Comparison of ENCODE assay signal across 22 cellular contexts in genomic region chr16:4203748-4204147, GRCh38. TPM values are rescaled to one million over a fixed set of nuclear protein-coding genes. Genes with fewer than 3 reads are reported as not detected.
DNase-seq lines count a peak whose midpoint lies in the region; ATAC-seq and TF ChIP-seq lines count a peak whose summit lies in the region.
"Had no signal": no experiment of that assay in that cellular context is flagged by ENCODE, and none has a peak within 500 bp of the region (broad histone marks: within the 10 kb centered on the region; RNA-seq: fewer than 3 reads in every experiment).

No MANE protein-coding gene starts in this region.

- CTCF ChIA-PET in HEK293 (lab: Yijun Ruan, JAX): interaction anchor here (1.1 to 7.2 kb wide), 5 partner anchors 31 to 200 kb away, joined by 3 to 73 read pairs (median 4); no protein-coding TSS in a partner anchor

- no peak overlapping the region for H3K27ac ChIP-seq in HEK293 (ENCODE audit: extremely low read depth, low read depth, low read length)
- peak overlapping the region; percentile 91 to 100 (median 98) for H3K27ac ChIP-seq in gastrocnemius medialis
- H3K27ac ChIP-seq: RWPE1 had no signal

- no peak for TF ChIP-seq POLR2A in gastrocnemius medialis (IDR thresholded peaks at IDR 0.05)

- no peak for ATAC-seq in gastrocnemius medialis
- no peak for ATAC-seq in omental fat pad (ENCODE audit: low FRiP score)
- ATAC-seq: SK-N-SH treated with all-trans-retinoic acid at 6 μM for 48 hours, T-cell had no signal

- in situ Hi-C loops in gastrocnemius medialis (cut with MboI; ENCODE audit: low sequenced_read_pairs in 4 of 4): loop anchor here in 3 of 4 donors (5.0 to 10.0 kb wide), 2 partner anchors 49 to 51 kb away; no protein-coding TSS in a partner anchor

- intact Hi-C loops in dendritic cell treated with granulocyte-macrophage colony-stimulating factor and Interleukin-4, amounts not matched to agents 40 ng/mL and 50 ng/mL, for 4 days (cut with micrococcal nuclease): no loop called here
- intact Hi-C loops in gastrocnemius medialis (cut with DNase I; ENCODE audit: low total_unique reads): loop anchor here (10.0 kb wide), 1 partner anchor 131 kb away; no protein-coding TSS in a partner anchor

- H3K4me1 Mint-ChIP-seq in dendritic cell treated with granulocyte-macrophage colony-stimulating factor and Interleukin-4, amounts not matched to agents 40 ng/mL and 50 ng/mL, for 4 days (ENCODE audit: low read depth): peaks cover 19% of the 10 kb centered on the region

- H3K4me3 ChIP-seq in HEK293 (ENCODE audit: low read depth, low read length): no peak overlapping the region
- H3K4me3 ChIP-seq in gastrocnemius medialis: no peak overlapping the region

- no peak overlapping the region for H3K4me3 Mint-ChIP-seq in dendritic cell treated with granulocyte-macrophage colony-stimulating factor and Interleukin-4, amounts not matched to agents 40 ng/mL and 50 ng/mL, for 4 days
- H3K4me3 Mint-ChIP-seq: CD4-positive, alpha-beta T cell; HFFc6; T-cell had no signal

- H3K36me3 ChIP-seq in HEK293 (ENCODE audit: control insufficient read depth in 2 of 2, insufficient read depth in 1 of 2, low read length in 2 of 2): no peaks in the 10 kb centered on the region
- H3K36me3 ChIP-seq in gastrocnemius medialis: peaks cover 0 to 48% of the 10 kb centered on the region in 2 donors

- H3K9me3 Mint-ChIP-seq in dendritic cell treated with granulocyte-macrophage colony-stimulating factor and Interleukin-4, amounts not matched to agents 40 ng/mL and 50 ng/mL, for 4 days: no peaks in the 10 kb centered on the region
- H3K9me3 Mint-ChIP-seq: CD4-positive, alpha-beta T cell; HFFc6; T-cell had no signal

- H3K27me3 Mint-ChIP-seq in dendritic cell treated with granulocyte-macrophage colony-stimulating factor and Interleukin-4, amounts not matched to agents 40 ng/mL and 50 ng/mL, for 4 days: peaks cover 52% of the 10 kb centered on the region

- TF ChIP-seq CTCF in HEK293 (tag by site-specific recombination; IDR thresholded peaks at IDR 0.05) (no peak), gastrocnemius medialis (IDR thresholded peaks at IDR 0.05 in 4 of 5, conservative IDR thresholded peaks at IDR 0.05 in 1 of 5) (no peak), omental fat pad (IDR thresholded peaks at IDR 0.05) (no peak)

- DNase-seq in NCI-H146 treated with DMSO at 0.1 percent for 48 hours (lab: John Stamatoyannopoulos, UW; ENCODE audit: unreplicated experiment) (peak; percentile 23), gastrocnemius medialis (no peak), germinal center (ENCODE audit: low spot score) (no peak), omental fat pad (ENCODE audit: low spot score) (no peak), NCI-H187 (lab: John Stamatoyannopoulos, UW) (no peak)
- DNase-seq: Caco-2; CD4-positive, alpha-beta T cell; DMS 273 treated with DMSO at 0.1 percent for 48 hours; DMS79 treated with DMSO at 0.1 percent for 48 hours; H7; HFFc6; NCI-H1092 treated with DMSO at 0.1 percent for 48 hours; NCI-H1694 treated with DMSO at 0.1 percent for 48 hours; NCI-H2227 treated with DMSO at 0.1 percent for 48 hours; NCI-H524; NCI-H774; NK-92 treated with Interleukin-12 subunit alpha and Interleukin-12 subunit beta, amount 100 ng/mL, for 24 hours; T-cell had no signal

- POLR2A ChIA-PET in HEK293 (lab: Yijun Ruan, JAX): no interaction called here

- no peaks in the 10 kb centered on the region for H3K4me1 ChIP-seq in HEK293 (ENCODE audit: control insufficient read depth, insufficient read depth, low read length)
- H3K4me1 ChIP-seq in gastrocnemius medialis: peaks cover 39 to 49% of the 10 kb centered on the region in 2 donors
- H3K4me1 ChIP-seq: Caco-2 had no signal

- no peaks in the 10 kb centered on the region for H3K27me3 ChIP-seq in gastrocnemius medialis

- no peaks in the 10 kb centered on the region for H3K9me3 ChIP-seq in HEK293 (ENCODE audit: control insufficient read depth, insufficient read depth, low read depth, low read length)
- H3K9me3 ChIP-seq in gastrocnemius medialis: no peaks in the 10 kb centered on the region
- H3K9me3 ChIP-seq: Caco-2 had no signal

- H3K27ac Mint-ChIP-seq in dendritic cell treated with granulocyte-macrophage colony-stimulating factor and Interleukin-4, amounts not matched to agents 40 ng/mL and 50 ng/mL, for 4 days: peak overlapping the region; percentile 33
- H3K27ac Mint-ChIP-seq: CD4-positive, alpha-beta T cell; HFFc6; T-cell had no signal

- H3K36me3 Mint-ChIP-seq in dendritic cell treated with granulocyte-macrophage colony-stimulating factor and Interleukin-4, amounts not matched to agents 40 ng/mL and 50 ng/mL, for 4 days (ENCODE audit: low read depth): no peaks in the 10 kb centered on the region
- H3K36me3 Mint-ChIP-seq: T-cell had no signal

TF ChIP-seq in HEK293, 187 proteins besides CTCF, POLR2A, EP300 and RAD21:
- TF ChIP-seq ZFHX2 (tag by site-specific recombination; conservative IDR thresholded peaks at IDR 0.05) (no peak), ZIC2 (tag by site-specific recombination; IDR thresholded peaks at IDR 0.05) (peak; percentile 66)
TF ChIP-seq in HEK293: peak in this region for 1.

RNA-seq across cellular contexts. Expression of gene SRL, which starts 38.1 kb away (rescaled TPM):
- total RNA-seq in gastrocnemius medialis: 100 to 1,000 TPM; 184 to 519 (median 364) TPM
- 1 to 10 TPM in 3 of 4 donors, under 1 TPM in 1; 0.84 to 4.4 (median 1.9) TPM for total RNA-seq in omental fat pad
- total RNA-seq: Caco-2; CD4-positive, alpha-beta T cell; H7; HFFc6 had no signal

Comparison
In these comparisons a context has a peak if more than half of its experiments do, and no peak if none do; other contexts are left out.
1. RNA of gene SRL, which starts 38.1 kb away (total RNA-seq): 184 to 519 TPM in gastrocnemius medialis; 0.84 to 4.4 TPM in omental fat pad; every median in the first group is over 10 times any median in the second.